8 cellular contexts compared by ENCODE assay signal in genomic region chr13:49935171-49936084, GRCh38. TPM values are rescaled to one million over a fixed set of nuclear protein-coding genes. Genes with fewer than 3 reads are reported as not detected.
DNase-seq lines count a peak whose midpoint lies in the region; ATAC-seq and TF ChIP-seq lines count a peak whose summit lies in the region.

No MANE protein-coding gene starts in this region.

- H3K27ac ChIP-seq in epithelial cell of prostate, result peak overlapping the region; percentile 83

- H3K36me3 Mint-ChIP-seq in stimulated activated effector memory CD8-positive, alpha-beta T cell treated with anti-CD3 and anti-CD28 coated beads, Interleukin-12 subunit alpha, Interleukin-12 subunit beta, amount 100 ng/mL, for 72 hours, result peaks cover 8% of the 10 kb centered on the region

- POLR2A ChIA-PET in HEK293T (lab: Yijun Ruan, JAX), result interaction anchor here (0.7 to 1.2 kb wide), 2 partner anchors 15 to 142 kb away, joined by 3 read pairs; partner anchors contain the start of gene KPNA3

- CTCF ChIA-PET in HEK293T (lab: Yijun Ruan, JAX), result interaction anchor here (1.0 to 1.1 kb wide), 2 partner anchors 41 to 64 kb away, joined by 3 read pairs; no protein-coding TSS in a partner anchor

- no peaks in the 10 kb centered on the region for H3K9me3 Mint-ChIP-seq in stimulated activated effector memory CD8-positive, alpha-beta T cell treated with anti-CD3 and anti-CD28 coated beads, Interleukin-12 subunit alpha, Interleukin-12 subunit beta, amount 100 ng/mL, for 72 hours

- ATAC-seq in stimulated activated effector memory CD8-positive, alpha-beta T cell treated with anti-CD3 and anti-CD28 coated beads, Interleukin-12 subunit alpha, Interleukin-12 subunit beta, amount 100 ng/mL, for 72 hours, result peak; percentile 56

- peak overlapping the region; percentile 99 for H3K4me3 ChIP-seq in MG63

- peaks cover 18% of the 10 kb centered on the region for H3K36me3 ChIP-seq in MG63

- DNase-seq in DMS 273 (lab: John Stamatoyannopoulos, UW; ENCODE audit: unreplicated experiment) (peak; percentile 65), DMS 273 treated with DMSO at 0.1 percent for 48 hours (lab: John Stamatoyannopoulos, UW) (no peak), HEK293T (ENCODE audit: extremely low spot score) (peak; percentile 61), MG63 (peak; percentile 78), epithelial cell of prostate (ENCODE audit: low read depth, low spot score) (peak; percentile 22), mucosa of gallbladder (ENCODE audit: low spot score) (peak; percentile 29)
- DNase-seq in activated CD4-positive, alpha-beta T cell treated with anti-CD3 and anti-CD28 coated beads, Interleukin-2, amount 50 U/mL, for 48 hours, result peak; percentile 53 to 63
- peak; percentile 37 to 71 for DNase-seq in stimulated activated effector memory CD8-positive, alpha-beta T cell treated with anti-CD3 and anti-CD28 coated beads, Interleukin-12 subunit alpha, Interleukin-12 subunit beta, amount 100 ng/mL, for 72 hours (ENCODE audit: low spot score in 2 of 2)

- H3K4me1 Mint-ChIP-seq in stimulated activated effector memory CD8-positive, alpha-beta T cell treated with anti-CD3 and anti-CD28 coated beads, Interleukin-12 subunit alpha, Interleukin-12 subunit beta, amount 100 ng/mL, for 72 hours, result peaks cover 19% of the 10 kb centered on the region

- no peaks in the 10 kb centered on the region for H3K9me3 ChIP-seq in MG63

- H3K4me3 Mint-ChIP-seq in stimulated activated effector memory CD8-positive, alpha-beta T cell treated with anti-CD3 and anti-CD28 coated beads, Interleukin-12 subunit alpha, Interleukin-12 subunit beta, amount 100 ng/mL, for 72 hours, result peak overlapping the region; percentile 81

- peak overlapping the region; percentile 91 for H3K27ac Mint-ChIP-seq in stimulated activated effector memory CD8-positive, alpha-beta T cell treated with anti-CD3 and anti-CD28 coated beads, Interleukin-12 subunit alpha, Interleukin-12 subunit beta, amount 100 ng/mL, for 72 hours

- H3K27me3 ChIP-seq in MG63, result no peaks in the 10 kb centered on the region

TF ChIP-seq in HEK293T, 16 proteins besides CTCF, POLR2A, EP300 and RAD21:
- TF ChIP-seq FOXM1 (IDR thresholded peaks at IDR 0.05; ENCODE audit: borderline replicate concordance) (no peak), NFRKB (IDR thresholded peaks at IDR 0.05) (no peak), SUZ12 (IDR thresholded peaks at IDR 0.05) (no peak), HDGF (IDR thresholded peaks at IDR 0.05; ENCODE audit: borderline replicate concordance) (no peak), FOXK2 (IDR thresholded peaks at IDR 0.05) (no peak), BHLHE40 (IDR thresholded peaks at IDR 0.05; ENCODE audit: borderline replicate concordance) (no peak), FOXA1 (IDR thresholded peaks at IDR 0.05) (no peak), ARNT (IDR thresholded peaks at IDR 0.05) (no peak), CTBP1 (IDR thresholded peaks at IDR 0.05; ENCODE audit: borderline replicate concordance) (no peak), L3MBTL2 (conservative IDR thresholded peaks at IDR 0.05) (no peak), PKNOX1 (IDR thresholded peaks at IDR 0.05) (no peak), SP1 (IDR thresholded peaks at IDR 0.05) (no peak), ZNF384 (IDR thresholded peaks at IDR 0.05) (no peak)

RNA-seq across cellular contexts. Expression of gene SPRYD7, which starts 0.7 kb away (rescaled TPM):
- 14.8 and 28.1 TPM in 2 replicates for total RNA-seq in MG63 (2014; rRNA removed; shearing (Covaris generic); ENCODE audit: low replicate concordance)
- 6.3 TPM for total RNA-seq in mucosa of gallbladder
